In the genomic region with DNA sequence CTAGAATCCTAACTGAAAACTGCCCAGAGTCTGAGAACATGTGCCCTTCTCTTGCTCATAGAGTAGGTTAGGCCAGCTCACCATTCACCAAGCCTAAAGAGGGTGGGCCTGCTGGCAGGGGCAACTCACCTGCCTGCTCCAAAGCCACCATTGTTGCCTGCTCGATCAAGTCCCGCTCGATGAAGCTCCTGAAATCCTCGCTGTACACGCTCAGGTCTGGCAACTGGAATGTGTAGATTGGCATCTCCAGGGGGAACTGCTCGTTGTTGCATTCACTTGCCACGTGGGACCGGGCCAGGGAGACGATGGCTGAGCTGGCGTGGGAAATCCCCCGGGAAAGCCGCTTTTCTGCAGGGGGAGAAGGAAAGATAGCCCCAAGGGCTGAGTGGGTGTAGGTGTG, we compare ENCODE assay signal across 9 cellular contexts.
"Had no signal": no experiment of that assay in that cellular context is flagged by ENCODE, and none has a peak within 500 bp of the region (broad histone marks: within the 10 kb centered on the region; RNA-seq: fewer than 3 reads in every experiment).

No MANE protein-coding gene starts in this region.

- H3K4me1 ChIP-seq: HAP-1 had no signal

- H3K27ac Mint-ChIP-seq: GM23338, HFFc6 had no signal

- ATAC-seq: GM23338, HCT116 had no signal

- H3K4me3 Mint-ChIP-seq: GM23338, H9, HFFc6 had no signal

- H3K9me3 ChIP-seq: HAP-1 had no signal

- H3K4me3 ChIP-seq: GM23248, GM23338, HAP-1 had no signal

- H3K36me3 ChIP-seq: HAP-1 had no signal

- H3K9me3 Mint-ChIP-seq: GM23338, H9 had no signal

- DNase-seq: GM23248, GOT3, H7, H9, HCEC 1CT, HFFc6 had no signal

- H3K27ac ChIP-seq: GM23248 had no signal

- H3K4me1 Mint-ChIP-seq: GM23338, H9 had no signal
